In genomic region chr17:6163632-6164319, GRCh38 we compare ENCODE assay signal across 1 cellular context.
TF ChIP-seq lines count a peak whose summit lies in the region.

No MANE protein-coding gene starts in this region.

TF ChIP-seq in SK-N-SH, 30 proteins besides CTCF, POLR2A, EP300 and RAD21 (continued from another document):
- no peak for TF ChIP-seq REST (IDR thresholded peaks at IDR 0.05; ENCODE audit: low read depth, low read length)
- TF ChIP-seq FOSL2 (IDR thresholded peaks at IDR 0.05; ENCODE audit: borderline replicate concordance, low read depth) = no peak
- no peak for TF ChIP-seq SMC3 (IDR thresholded peaks at IDR 0.05; ENCODE audit: low read depth, low read length)
- TF ChIP-seq FOXJ3 (CRISPR knock-in tag; IDR thresholded peaks at IDR 0.05) = no peak
- peak; percentile 42; the same call in 1 of the 2 replicates for TF ChIP-seq NFIC (IDR thresholded peaks at IDR 0.05; ENCODE audit: borderline replicate concordance)
TF ChIP-seq in SK-N-SH: peak in this region for 2.
